In genomic region chr16:50011707-50012106, GRCh38 we compare ENCODE assay signal across 19 cellular contexts. TPM values are rescaled to one million over a fixed set of nuclear protein-coding genes. Genes with fewer than 3 reads are reported as not detected.
DNase-seq lines count a peak whose midpoint lies in the region; ATAC-seq and TF ChIP-seq lines count a peak whose summit lies in the region.
"Had no signal": no experiment of that assay in that cellular context is flagged by ENCODE, and none has a peak within 500 bp of the region (broad histone marks: within the 10 kb centered on the region; RNA-seq: fewer than 3 reads in every experiment).

No MANE protein-coding gene starts in this region.

- no peaks in the 10 kb centered on the region for H3K79me2 ChIP-seq in trophoblast cell (ENCODE audit: control insufficient read depth, insufficient read depth, low read length, poor library complexity)
- H3K79me2 ChIP-seq in smooth muscle cell (ENCODE audit: low read depth), result no peaks in the 10 kb centered on the region

- H3K18ac ChIP-seq in trophoblast cell (ENCODE audit: low read length), result no peak overlapping the region

- H2BK5ac ChIP-seq in trophoblast cell (ENCODE audit: low read depth, low read length, poor library complexity), result no peak overlapping the region

- H3F3A ChIP-seq in smooth muscle cell (ENCODE audit: low read depth), result no peaks in the 10 kb centered on the region

- CTCF ChIA-PET in RWPE1 (lab: Yijun Ruan, JAX), result no interaction called here

- TF ChIP-seq CTCF in cardiac fibroblast (IDR thresholded peaks at IDR 0.05; ENCODE audit: low read depth, low read length), result no peak
- no peak for TF ChIP-seq CTCF in smooth muscle cell (IDR thresholded peaks at IDR 0.05; ENCODE audit: borderline replicate concordance, insufficient read depth, poor library complexity, severe bottlenecking)
- no peak for TF ChIP-seq CTCF in RWPE1 (conservative IDR thresholded peaks at IDR 0.05; ENCODE audit: low read depth)

- H3K36me3 ChIP-seq in trophoblast cell (ENCODE audit: control insufficient read depth in 1 of 2, insufficient read depth in 2 of 2, low read length in 2 of 2) (no peaks in the 10 kb centered on the region), smooth muscle cell (ENCODE audit: low read depth) (no peaks in the 10 kb centered on the region)
- H3K36me3 ChIP-seq: BLaER1, brain microvascular endothelial cell, heart left ventricle, tibial nerve had no signal

- H3K14ac ChIP-seq in trophoblast cell (ENCODE audit: low read length), result no peak overlapping the region

- no peak overlapping the region for H2AK5ac ChIP-seq in trophoblast cell (ENCODE audit: low read length)

- H3K4me1 ChIP-seq in trophoblast cell (ENCODE audit: control insufficient read depth in 1 of 2, insufficient read depth in 2 of 2, low read length in 2 of 2) (peaks cover 3 to 5% of the 10 kb centered on the region in 2 experiments), smooth muscle cell (ENCODE audit: low read depth) (no peaks in the 10 kb centered on the region)

- H3K27me3 ChIP-seq in trophoblast cell (ENCODE audit: insufficient read depth, low read length), result no peaks in the 10 kb centered on the region
- no peaks in the 10 kb centered on the region for H3K27me3 ChIP-seq in smooth muscle cell (ENCODE audit: low read depth)
- H3K27me3 ChIP-seq: BLaER1, brain microvascular endothelial cell, heart left ventricle, tibial nerve had no signal

- no peak overlapping the region for H3K27ac ChIP-seq in trophoblast cell (ENCODE audit: low read depth, low read length)
- no peak overlapping the region for H3K27ac ChIP-seq in smooth muscle cell (ENCODE audit: low read depth)
- H3K27ac ChIP-seq in RWPE1, result no peak overlapping the region
- H3K27ac ChIP-seq: BLaER1, brain microvascular endothelial cell, heart left ventricle, tibial nerve, VCaP had no signal

- no peaks in the 10 kb centered on the region for H4K20me1 ChIP-seq in smooth muscle cell (ENCODE audit: low read depth)
- H4K20me1 ChIP-seq: BLaER1 had no signal

- ATAC-seq in HG02885 (IDR thresholded peaks at IDR 0.05; ENCODE audit: poor library complexity, unreplicated experiment), result peak; percentile 37
- ATAC-seq: activated T-cell treated with anti-CD3 and anti-CD28 coated beads, Interleukin-2, amount 50 U/mL, for 4 hours; heart left ventricle; stimulated activated memory B cell treated with anti-CD40 and anti-IgM and Interleukin-4, amounts not matched to agents 10 μg/mL and 1 μg/mL and 100 μg/mL, for 72 hours had no signal

- H3K9ac ChIP-seq in trophoblast cell (ENCODE audit: low read length) (no peak overlapping the region), smooth muscle cell (ENCODE audit: low read depth) (no peak overlapping the region)
- H3K9ac ChIP-seq: BLaER1 had no signal

- H3K79me1 ChIP-seq in trophoblast cell (ENCODE audit: low read length), result no peaks in the 10 kb centered on the region

- H4K91ac ChIP-seq in trophoblast cell (ENCODE audit: low read depth, low read length), result no peak overlapping the region

- peak; percentile 2 for DNase-seq in NCI-H69 (lab: John Stamatoyannopoulos, UW)
- peak; percentile 26 to 36 for DNase-seq in cardiac fibroblast (ENCODE audit: low read depth in 2 of 2)
- DNase-seq in trophoblast cell, result peak; percentile 22 to 60
- DNase-seq in smooth muscle cell (lab: John Stamatoyannopoulos, UW; ENCODE audit: unreplicated experiment), result no peak
- DNase-seq in RWPE1 (ENCODE audit: low spot score), result no peak
- no peak for DNase-seq in activated naive CD4-positive, alpha-beta T cell (lab: John Stamatoyannopoulos, UW)
- DNase-seq: activated CD4-positive, alpha-beta memory T cell treated with anti-CD3 and anti-CD28 coated beads for 36 hours; activated T-cell treated with anti-CD3 and anti-CD28 coated beads, Interleukin-2, amount 50 U/mL, for 4 hours; brain microvascular endothelial cell; DMS53; erythroblast; heart left ventricle; NCI-H1092 treated with DMSO at 0.1 percent for 48 hours; NCI-H774 had no signal

- no peak overlapping the region for H2BK12ac ChIP-seq in trophoblast cell (ENCODE audit: low read length)

- H3K4me3 ChIP-seq in cardiac fibroblast (replicated peaks in 1 of 2; ENCODE audit: low read depth in 2 of 2, low read length in 2 of 2), result no peak overlapping the region
- H3K4me3 ChIP-seq in trophoblast cell (ENCODE audit: low read depth, low read length), result no peak overlapping the region
- no peak overlapping the region for H3K4me3 ChIP-seq in smooth muscle cell
- H3K4me3 ChIP-seq: BLaER1, heart left ventricle, tibial nerve had no signal

- POLR2A ChIA-PET in RWPE1 (lab: Yijun Ruan, JAX; ENCODE audit: low non-redundant PET), result no interaction called here

- no peak overlapping the region for H3K23ac ChIP-seq in trophoblast cell (ENCODE audit: low read length)

- H3K4ac ChIP-seq in trophoblast cell (ENCODE audit: low read depth, low read length), result no peak overlapping the region

- no peak overlapping the region for H4K8ac ChIP-seq in trophoblast cell (ENCODE audit: low read depth, low read length)

- H3K9me3 ChIP-seq in trophoblast cell (ENCODE audit: insufficient read depth, low read depth, low read length), result peaks cover 3% of the 10 kb centered on the region
- H3K9me3 ChIP-seq in smooth muscle cell (replicated peaks; ENCODE audit: low read depth), result no peaks in the 10 kb centered on the region
- H3K9me3 ChIP-seq: heart left ventricle, tibial nerve had no signal

- no peak overlapping the region for H2BK120ac ChIP-seq in trophoblast cell (ENCODE audit: insufficient read depth, low read length, poor library complexity)

- no CpG with 5 or more reads among the region's 3 CpGs for whole genome bisulfite sequencing in trophoblast cell (ENCODE audit: extremely low coverage, insufficient coverage, insufficient read length)
- WGBS in smooth muscle cell (ENCODE audit: low lambda C conversion rate), result 82% methylated on average over 3 of the region's 3 CpGs

- H4K12ac ChIP-seq in trophoblast cell (ENCODE audit: low read depth, low read length), result no peak overlapping the region

- H2AFZ ChIP-seq in trophoblast cell (ENCODE audit: insufficient read depth, low read length, poor library complexity) (no peak overlapping the region), smooth muscle cell (ENCODE audit: low read depth) (no peak overlapping the region)

- H3K4me2 ChIP-seq in trophoblast cell (ENCODE audit: low read length) (no peak overlapping the region), smooth muscle cell (no peak overlapping the region)
- H3K4me2 ChIP-seq: BLaER1 had no signal

RNA-seq across cellular contexts. Expression of gene CNEP1R1, which starts 13.3 kb away (rescaled TPM):
- 16.7 and 17.0 TPM in 2 replicates for polyA plus RNA-seq in trophoblast cell (2013)
- total RNA-seq in smooth muscle cell, result 21.3 and 37.9 TPM in 2 replicates
- 21.1 and 31.7 TPM in 2 replicates for polyA plus RNA-seq in smooth muscle cell

RNA-seq across cellular contexts. Expression of gene HEATR3, which starts 54.1 kb away (rescaled TPM):
- polyA plus RNA-seq in trophoblast cell (2013), result 9.9 and 12.6 TPM in 2 replicates
- 7.2 and 9.1 TPM in 2 replicates for total RNA-seq in smooth muscle cell
- 3.1 and 3.6 TPM in 2 replicates for polyA plus RNA-seq in smooth muscle cell

Comparison
In these comparisons a context has a peak if more than half of its experiments do, and no peak if none do; other contexts are left out.
1. DNase-seq: peak in NCI-H69 (single experiment), cardiac fibroblast (2 of 2) and trophoblast cell (2 of 2); none in smooth muscle cell (single experiment), RWPE1 (single experiment) and activated naive CD4-positive, alpha-beta T cell (0 of 4).